ENCODE assay signal across 23 cellular contexts in genomic region chr1:10249808-10250457, GRCh38. TPM values are rescaled to one million over a fixed set of nuclear protein-coding genes. Genes with fewer than 3 reads are reported as not detected.
DNase-seq lines count a peak whose midpoint lies in the region; ATAC-seq, FAIRE-seq and TF ChIP-seq lines count a peak whose summit lies in the region.
"Had no signal": no experiment of that assay in that cellular context is flagged by ENCODE, and none has a peak within 500 bp of the region (broad histone marks: within the 10 kb centered on the region; RNA-seq: fewer than 3 reads in every experiment).

No MANE protein-coding gene starts in this region.

- CTCF ChIA-PET in K562 (lab: Yijun Ruan, JAX; ENCODE audit: low intra/inter-chr PET ratio) = no interaction called here

- no peak for TF ChIP-seq CTCF in MM.1S (IDR thresholded peaks at IDR 0.05; ENCODE audit: low read length)
- TF ChIP-seq CTCF in K562 (IDR thresholded peaks at IDR 0.05 in 2 of 3, conservative IDR thresholded peaks at IDR 0.05 in 1 of 3; ENCODE audit: insufficient read depth in 2 of 3, low read depth in 1 of 3, low read length in 3 of 3) = no peak
- TF ChIP-seq CTCF in psoas muscle (IDR thresholded peaks at IDR 0.05) = no peak
- TF ChIP-seq CTCF in type B pancreatic cell (conservative IDR thresholded peaks at IDR 0.05) = no peak
- TF ChIP-seq CTCF in H9 (conservative IDR thresholded peaks at IDR 0.05) = no peak

- DNase-seq in MM.1S = no peak
- DNase-seq in K562 (ENCODE audit: extremely low read depth in 1 of 4, low spot score in 3 of 4) = no peak
- DNase-seq in psoas muscle = no peak
- no peak for DNase-seq in mucosa of gallbladder (ENCODE audit: low spot score)
- DNase-seq in type B pancreatic cell (ENCODE audit: extremely low spot score, unreplicated experiment) = no peak
- no peak for DNase-seq in NCI-H1105 (lab: John Stamatoyannopoulos, UW)
- DNase-seq in H9 = no peak
- DNase-seq: 8988T; C1 segment of cervical spinal cord; CD4-positive, CD25-positive, alpha-beta regulatory T cell; CD8-positive, alpha-beta memory T cell; COR-L47; DMS 273 treated with DMSO at 0.1 percent for 48 hours; DMS53; DND-41; EL; GM23248 had no signal

- H2BK5ac ChIP-seq in H9 (ENCODE audit: insufficient read length, low read length) = no peak overlapping the region

- no peaks in the 10 kb centered on the region for H3K9me1 ChIP-seq in K562 (ENCODE audit: control insufficient read depth, insufficient read depth, low read length)

- peaks cover 20% of the 10 kb centered on the region for H3K79me1 ChIP-seq in H9 (ENCODE audit: insufficient read depth, low read depth, low read length, poor library complexity, severe bottlenecking)

- H3K4me3 Mint-ChIP-seq in type B pancreatic cell = no peak overlapping the region
- H3K4me3 Mint-ChIP-seq in H9 = no peak overlapping the region
- H3K4me3 Mint-ChIP-seq: CD4-positive, CD25-positive, alpha-beta regulatory T cell; CD8-positive, alpha-beta memory T cell; IgD-negative memory B cell had no signal

- no peak overlapping the region for H2BK12ac ChIP-seq in H9 (ENCODE audit: insufficient read length, low read depth, low read length)

- H3K56ac ChIP-seq in H9 (ENCODE audit: insufficient read length, low read depth, low read length) = no peak overlapping the region

- FAIRE-seq in K562 (lab: Jason Lieb, UNC) = no peak
- FAIRE-seq: GM12878, H54, HTR-8/SVneo had no signal

- no peak for TF ChIP-seq RAD21 in K562 (CRISPR knock-in tag; conservative IDR thresholded peaks at IDR 0.05 in 1 of 2, IDR thresholded peaks at IDR 0.05 in 1 of 2)

- H3K27ac ChIP-seq in BLaER1 = no peak overlapping the region
- peak overlapping the region; percentile 93; the same call in 1 of the 2 replicates for H3K27ac ChIP-seq in MM.1S (ENCODE audit: low read length)
- no peak overlapping the region for H3K27ac ChIP-seq in K562 (ENCODE audit: extremely low read depth, low read depth, low read length)
- H3K27ac ChIP-seq in psoas muscle = peak overlapping the region; percentile 89
- H3K27ac ChIP-seq in H9 (ENCODE audit: insufficient read length, low read depth, low read length) = no peak overlapping the region
- H3K27ac ChIP-seq: GM23248 had no signal

- POLR2A ChIA-PET in K562 (lab: Yijun Ruan, JAX) = interaction anchor here (0.8 kb wide), 1 partner anchor 35 kb away, joined by 3 read pairs; no protein-coding TSS in a partner anchor

- no peak overlapping the region for H3K23ac ChIP-seq in H9 (ENCODE audit: insufficient read length, low read depth, low read length)

- H3K9me3 ChIP-seq in BLaER1 = peaks cover 5% of the 10 kb centered on the region; the same call in 1 of the 2 replicates
- H3K9me3 ChIP-seq in MM.1S (replicated peaks; ENCODE audit: insufficient read depth, low read length) = no peaks in the 10 kb centered on the region
- H3K9me3 ChIP-seq in K562 (replicated peaks; ENCODE audit: control insufficient read depth, insufficient read depth, low read depth, low read length) = no peaks in the 10 kb centered on the region
- H3K9me3 ChIP-seq in psoas muscle = no peaks in the 10 kb centered on the region
- H3K9me3 ChIP-seq in H9 (ENCODE audit: control insufficient read depth, low read depth, low read length) = no peaks in the 10 kb centered on the region

- H3K9ac ChIP-seq in BLaER1 = no peak overlapping the region
- H3K9ac ChIP-seq in MM.1S (ENCODE audit: low read length) = no peak overlapping the region
- no peak overlapping the region for H3K9ac ChIP-seq in K562 (ENCODE audit: insufficient read depth in 1 of 2, low read depth in 2 of 2, low read length in 2 of 2)
- no peak overlapping the region for H3K9ac ChIP-seq in H9 (ENCODE audit: extremely low read depth, insufficient read length, low read length)
- H3K9ac ChIP-seq: GM23248 had no signal

- no peak overlapping the region for H2BK15ac ChIP-seq in H9 (ENCODE audit: low read depth, low read length)

- no peaks in the 10 kb centered on the region for H3K27me3 Mint-ChIP-seq in type B pancreatic cell
- no peaks in the 10 kb centered on the region; the same call in 1 of the 2 replicates for H3K27me3 Mint-ChIP-seq in H9 (ENCODE audit: low read depth)
- H3K27me3 Mint-ChIP-seq: CD4-positive, CD25-positive, alpha-beta regulatory T cell; CD8-positive, alpha-beta memory T cell; IgD-negative memory B cell had no signal

- no peak overlapping the region for H4K8ac ChIP-seq in H9 (replicated peaks; ENCODE audit: insufficient read length, low read depth, low read length)

- BruUV-seq in K562 (replicated peaks; lab: Mats Ljungman, UMichigan) = no TSS peak

- 83% methylated on average over 12 of the region's 12 CpGs for WGBS in K562 (ENCODE audit: insufficient coverage, low coverage, missing lambda C conversion rate)
- 84 to 95% (median 85%) methylated on average over 12 of the region's 12 CpGs for WGBS in psoas muscle, 3 donors
- WGBS in H9 (ENCODE audit: extremely low coverage, insufficient read length, low lambda C conversion rate) = no CpG with 5 or more reads among the region's 12 CpGs

- no peak overlapping the region for H2BK20ac ChIP-seq in H9 (ENCODE audit: low read depth, low read length, poor library complexity, severe bottlenecking)

- H3F3A ChIP-seq in MM.1S (ENCODE audit: insufficient read depth, low read length) = peaks cover 32% of the 10 kb centered on the region

- H3K18ac ChIP-seq in H9 (ENCODE audit: insufficient read length, low read depth, low read length) = no peak overlapping the region

- H3K4me3 ChIP-seq in BLaER1 = no peak overlapping the region
- H3K4me3 ChIP-seq in MM.1S (ENCODE audit: low read length) = no peak overlapping the region
- no peak overlapping the region for H3K4me3 ChIP-seq in K562
- H3K4me3 ChIP-seq in psoas muscle = no peak overlapping the region
- H3K4me3 ChIP-seq: GM12878, GM23248 had no signal

- no peak overlapping the region for H4K91ac ChIP-seq in H9 (ENCODE audit: insufficient read length, low read depth, low read length)

- H3K36me3 ChIP-seq in BLaER1 (peaks cover 17% of the 10 kb centered on the region; the same call in 1 of the 2 replicates), MM.1S (replicated peaks; ENCODE audit: insufficient read depth, low read length) (no peaks in the 10 kb centered on the region), K562 (ENCODE audit: control insufficient read depth, insufficient read depth, low read length) (no peaks in the 10 kb centered on the region), psoas muscle (ENCODE audit: insufficient read depth in 1 of 2, low read depth in 1 of 2) (no peaks in the 10 kb centered on the region)

- no peak overlapping the region for H3K14ac ChIP-seq in H9 (ENCODE audit: insufficient read depth, low read length)

- H3K4me1 Mint-ChIP-seq in type B pancreatic cell (ENCODE audit: unreplicated experiment) (peaks cover 8% of the 10 kb centered on the region), H9 (no peaks in the 10 kb centered on the region)
- H3K4me1 Mint-ChIP-seq: IgD-negative memory B cell had no signal

- intact Hi-C loops in K562 (cut with micrococcal nuclease) (no loop called here), psoas muscle (cut with DNase I) (loop anchor here in 1 of 2 donors (5.0 kb wide), 1 partner anchor 38 kb away; the partner anchor contains the start of gene KIF1B)

- in situ Hi-C loops in K562 (cut with MboI) = no loop called here

- peak overlapping the region; percentile 37; the same call in 1 of the 2 replicates for H3K4me2 ChIP-seq in BLaER1
- no peak overlapping the region for H3K4me2 ChIP-seq in MM.1S (ENCODE audit: low read depth, low read length)
- no peak overlapping the region for H3K4me2 ChIP-seq in K562 (ENCODE audit: insufficient read depth, low read length)
- H3K4me2 ChIP-seq in H9 (ENCODE audit: insufficient read depth, insufficient read length, low read length) = no peak overlapping the region

- H3K4me1 ChIP-seq in BLaER1 (peaks cover 40% of the 10 kb centered on the region), MM.1S (ENCODE audit: low read length) (peaks cover 35% of the 10 kb centered on the region), K562 (replicated peaks in 1 of 2; ENCODE audit: control insufficient read depth in 2 of 2, insufficient read depth in 2 of 2, low read length in 2 of 2) (no peaks in the 10 kb centered on the region), psoas muscle (peaks cover 86% of the 10 kb centered on the region), H9 (ENCODE audit: insufficient read depth, low read length) (no peaks in the 10 kb centered on the region)

- H4K5ac ChIP-seq in H9 (ENCODE audit: insufficient read length, low read depth, low read length) = no peak overlapping the region

- H3T11ph ChIP-seq in H9 (ENCODE audit: low read length) = no peak overlapping the region

- peaks cover 73% of the 10 kb centered on the region for H3K79me2 ChIP-seq in MM.1S (ENCODE audit: low read length)
- no peaks in the 10 kb centered on the region for H3K79me2 ChIP-seq in K562 (ENCODE audit: control insufficient read depth, insufficient read depth, low read length)
- peaks cover 17% of the 10 kb centered on the region; the same call in 1 of the 2 replicates for H3K79me2 ChIP-seq in H9 (ENCODE audit: insufficient read depth, low read length)

- no peak for TF ChIP-seq EP300 in K562 (IDR thresholded peaks at IDR 0.05; ENCODE audit: low read length)

- no peak for TF ChIP-seq POLR2A in K562 (conservative IDR thresholded peaks at IDR 0.05)

- no peak for ATAC-seq in K562
- no peak for ATAC-seq in psoas muscle
- ATAC-seq: GM12878, HCT116 had no signal

- H2AFZ ChIP-seq in MM.1S (ENCODE audit: low read length) = no peak overlapping the region
- H2AFZ ChIP-seq in K562 (ENCODE audit: low read depth, low read length) = no peak overlapping the region
- H2AFZ ChIP-seq in H9 (ENCODE audit: low read length) = no peak overlapping the region
- H2AFZ ChIP-seq: GM23248 had no signal

- no peak overlapping the region for H2AK5ac ChIP-seq in H9 (ENCODE audit: insufficient read length, low read length)

- H3K27me3 ChIP-seq in BLaER1 (no peaks in the 10 kb centered on the region), MM.1S (replicated peaks; ENCODE audit: insufficient read depth, low read length) (no peaks in the 10 kb centered on the region), K562 (ENCODE audit: control insufficient read depth in 2 of 2, insufficient read depth in 2 of 2, low read length in 2 of 2) (no peaks in the 10 kb centered on the region), psoas muscle (ENCODE audit: insufficient read depth in 3 of 3, low read length in 2 of 3) (no peaks in the 10 kb centered on the region), H9 (ENCODE audit: insufficient read depth, low read length) (no peaks in the 10 kb centered on the region)

- H3K9me3 Mint-ChIP-seq in type B pancreatic cell = no peaks in the 10 kb centered on the region
- no peaks in the 10 kb centered on the region for H3K9me3 Mint-ChIP-seq in H9
- H3K9me3 Mint-ChIP-seq: CD4-positive, CD25-positive, alpha-beta regulatory T cell; CD8-positive, alpha-beta memory T cell; IgD-negative memory B cell had no signal

- H3K27ac Mint-ChIP-seq in type B pancreatic cell (no peak overlapping the region), H9 (no peak overlapping the region)
- H3K27ac Mint-ChIP-seq: CD4-positive, CD25-positive, alpha-beta regulatory T cell; IgD-negative memory B cell had no signal

- H4K20me1 ChIP-seq in BLaER1 (peaks cover 31% of the 10 kb centered on the region), MM.1S (ENCODE audit: insufficient read depth, low read length) (no peaks in the 10 kb centered on the region), K562 (replicated peaks; ENCODE audit: control insufficient read depth, insufficient read depth, low read length) (no peaks in the 10 kb centered on the region), H9 (ENCODE audit: control insufficient read depth, insufficient read depth, insufficient read length) (no peaks in the 10 kb centered on the region)

- no peak overlapping the region for H3K4ac ChIP-seq in H9 (ENCODE audit: low read depth, low read length)

- H3K23me2 ChIP-seq in H9 (ENCODE audit: insufficient read length, low read depth, low read length, poor library complexity, severe bottlenecking) = no peaks in the 10 kb centered on the region

- H3K36me3 Mint-ChIP-seq in type B pancreatic cell (peaks cover 17% of the 10 kb centered on the region), H9 (ENCODE audit: insufficient read depth in 1 of 3, low read depth in 3 of 3) (peaks cover 18 to 28% (median 19%) of the 10 kb centered on the region in 3 experiments; a peak in 6 of 7 replicates)

- H3K9me2 ChIP-seq in MM.1S (replicated peaks; ENCODE audit: insufficient read depth, low read length) = no peaks in the 10 kb centered on the region

- H2BK120ac ChIP-seq in H9 (ENCODE audit: low read depth, low read length, poor library complexity, severe bottlenecking) = no peak overlapping the region

RNA-seq across cellular contexts. Expression of gene KIF1B, which starts 39.6 kb away (rescaled TPM):
- total RNA-seq in K562 (2011; cell fraction: chromatin; rRNA removed; ENCODE audit: low replicate concordance) = 31.2 and 82.9 TPM in 2 replicates
- 17.6 and 18.5 TPM in 2 replicates for total RNA-seq in K562 (2011; cell fraction: nucleolus; rRNA removed)
- total RNA-seq in K562 (2011; cell fraction: nucleoplasm; rRNA removed) = 35.7 and 51.7 TPM in 2 replicates
- total RNA-seq in K562 (2014; rRNA removed) = 8.9 and 12.3 TPM in 2 replicates
- 14.8 and 16.0 TPM in 2 replicates for total RNA-seq in K562 (2014; rRNA removed; fragmentation: Illumina TruSeq; extraction: Trizol)
- 11.1 and 13.2 TPM in 2 replicates for total RNA-seq in K562 (2015; rRNA removed; fragmentation: Illumina TruSeq; extraction: Trizol)
- 19.8 and 20.0 TPM in 2 replicates for total RNA-seq in K562 (2021)
- 11.9 and 14.8 TPM in 2 replicates for polyA plus RNA-seq in K562 (2011; rRNA removed)
- polyA plus RNA-seq in K562 (2011; cell fraction: cytosol; rRNA removed) = 8.2 and 12.3 TPM in 2 replicates
- 10.1 and 10.2 TPM in 2 replicates for polyA plus RNA-seq in K562 (2011; cell fraction: nucleus; rRNA removed)
- polyA plus RNA-seq in K562 (2012) = 9.4 and 12.2 TPM in 2 replicates
- 14.8 and 15.8 TPM in 2 replicates for polyA plus RNA-seq in K562 (2014; fragmentation: Illumina TruSeq; extraction: Trizol)
- polyA plus RNA-seq in K562 (2014; fragmentation: Nextera tagmentation; extraction: Ambion mirVana) = 1 to 10 TPM; 2.8 to 3.1 TPM
- 8.9 and 9.6 TPM in 2 replicates for polyA plus RNA-seq in K562 (2014; rRNA removed)
- 25.2 and 29.9 TPM in 2 replicates for polyA minus RNA-seq in K562 (2011; rRNA and poly(A)+ RNA removed)
- polyA minus RNA-seq in K562 (2011; cell fraction: cytosol; rRNA and poly(A)+ RNA removed) = 14.1 and 16.4 TPM in 2 replicates
- 9.7 and 22.9 TPM in 2 replicates for polyA minus RNA-seq in K562 (2011; cell fraction: nucleus; rRNA and poly(A)+ RNA removed)
- total RNA-seq in psoas muscle = 100 to 1,000 TPM; 221 to 391 (median 338) TPM
- polyA plus RNA-seq in psoas muscle = 100 to 1,000 TPM in 2 of 3 donors, 10 to 100 TPM in 1; 31.8 to 332 (median 105) TPM
- total RNA-seq in mucosa of gallbladder = 45.7 TPM
- 50.3 and 64.3 TPM in 2 replicates for total RNA-seq in type B pancreatic cell (ENCODE audit: low replicate concordance)
- total RNA-seq in H9 (2021) = 55.3 and 57.7 TPM in 2 replicates

Comparison
In these comparisons a context has a peak if more than half of its experiments do, and no peak if none do; other contexts are left out.
1. H3K27ac ChIP-seq: peak in MM.1S (single experiment) and psoas muscle (single experiment); none in BLaER1 (single experiment), K562 (single experiment) and H9 (single experiment).